Comparison of ENCODE assay signal across 1 cellular context in genomic region chr14:51993274-51993673, GRCh38.
A peak's percentile ranks its signal among the peaks of the same experiment; 100 is the strongest.
TF ChIP-seq lines count a peak whose summit lies in the region.

No MANE protein-coding gene starts in this region.

TF ChIP-seq in GM12878, 131 proteins besides CTCF, POLR2A, EP300 and RAD21:
- TF ChIP-seq IRF3 (IDR thresholded peaks at IDR 0.05) = no peak
- peak; percentile 88 for TF ChIP-seq PKNOX1 (IDR thresholded peaks at IDR 0.05)
- TF ChIP-seq JUNB (IDR thresholded peaks at IDR 0.05) = peak; percentile 18; the same call in 1 of the 2 replicates
